In the genomic region with DNA sequence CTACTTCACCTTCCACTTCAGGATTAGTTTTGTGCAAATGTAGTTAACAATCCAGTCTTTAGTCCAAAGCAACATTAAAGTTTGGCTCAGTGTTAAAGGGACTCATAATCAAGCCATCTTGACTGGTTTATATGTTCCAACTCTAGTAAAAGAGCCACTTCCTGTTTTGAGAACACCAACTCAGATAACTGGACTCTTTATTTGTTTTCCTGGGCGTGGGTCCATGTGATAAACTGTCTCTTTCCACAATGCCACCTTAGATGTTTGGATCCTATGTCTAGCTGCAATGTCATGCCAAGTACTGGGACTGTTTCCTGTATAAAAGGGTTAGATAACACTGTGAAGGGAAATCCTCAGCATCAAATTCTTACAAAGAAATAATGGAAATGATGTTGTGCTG, we compare ENCODE assay signal across 31 cellular contexts.
A peak's percentile ranks its signal among the peaks of the same experiment; 100 is the strongest.
DNase-seq lines count a peak whose midpoint lies in the region; ATAC-seq and TF ChIP-seq lines count a peak whose summit lies in the region.
"Had no signal": no experiment of that assay in that cellular context is flagged by ENCODE, and none has a peak within 500 bp of the region (broad histone marks: within the 10 kb centered on the region; RNA-seq: fewer than 3 reads in every experiment).

No MANE protein-coding gene starts in this region.

- intact Hi-C loops in tibial artery (cut with DNase I; ENCODE audit: low total_unique reads): no loop called here

- POLR2A ChIA-PET in HEK293 (lab: Yijun Ruan, JAX): no interaction called here

- TF ChIP-seq EP300 in suprapubic skin (IDR thresholded peaks at IDR 0.05): no peak

- H3K27me3 ChIP-seq in suprapubic skin (no peaks in the 10 kb centered on the region), tibial artery (no peaks in the 10 kb centered on the region)
- H3K27me3 ChIP-seq: esophagus squamous epithelium, gastrocnemius medialis, right lobe of liver had no signal

- CTCF ChIA-PET in HEK293 (lab: Yijun Ruan, JAX): no interaction called here

- H3K36me3 Mint-ChIP-seq in stimulated activated effector memory CD8-positive, alpha-beta T cell treated with anti-CD3 and anti-CD28 coated beads, Interleukin-12 subunit alpha, Interleukin-12 subunit beta, amount 100 ng/mL, for 72 hours: no peaks in the 10 kb centered on the region
- H3K36me3 Mint-ChIP-seq: activated naive CD8-positive, alpha-beta T cell treated with anti-CD3 and anti-CD28 coated beads for 36 hours; immature natural killer cell; memory B cell had no signal

- no peaks in the 10 kb centered on the region for H3K4me1 ChIP-seq in HEK293 (ENCODE audit: control insufficient read depth, insufficient read depth, low read length)
- H3K4me1 ChIP-seq in suprapubic skin: no peaks in the 10 kb centered on the region
- H3K4me1 ChIP-seq in tibial artery: no peaks in the 10 kb centered on the region
- H3K4me1 ChIP-seq: esophagus squamous epithelium, gastrocnemius medialis, right lobe of liver had no signal

- no peak for ATAC-seq in stimulated activated effector memory CD8-positive, alpha-beta T cell treated with anti-CD3 and anti-CD28 coated beads, Interleukin-12 subunit alpha, Interleukin-12 subunit beta, amount 100 ng/mL, for 72 hours
- ATAC-seq: gastrocnemius medialis; left colon; right lobe of liver; SK-N-SH treated with all-trans-retinoic acid at 6 μM for 48 hours; stimulated activated naive CD8-positive, alpha-beta T cell treated with anti-CD3 and anti-CD28 coated beads, Interleukin-15, Interleukin-2, amounts not matched to agents 100 U/mL and 50 U/mL, for 24 hours had no signal

- no peaks in the 10 kb centered on the region for H3K9me3 ChIP-seq in HEK293 (ENCODE audit: control insufficient read depth, insufficient read depth, low read depth, low read length)
- no peaks in the 10 kb centered on the region for H3K9me3 ChIP-seq in suprapubic skin
- H3K9me3 ChIP-seq in tibial artery: no peaks in the 10 kb centered on the region
- H3K9me3 ChIP-seq: esophagus squamous epithelium, gastrocnemius medialis, right lobe of liver had no signal

- TF ChIP-seq POLR2A in suprapubic skin (IDR thresholded peaks at IDR 0.05): no peak

- H3K9me3 Mint-ChIP-seq in stimulated activated effector memory CD8-positive, alpha-beta T cell treated with anti-CD3 and anti-CD28 coated beads, Interleukin-12 subunit alpha, Interleukin-12 subunit beta, amount 100 ng/mL, for 72 hours: no peaks in the 10 kb centered on the region
- H3K9me3 Mint-ChIP-seq: activated naive CD8-positive, alpha-beta T cell treated with anti-CD3 and anti-CD28 coated beads for 36 hours; memory B cell; neural crest cell had no signal

- H3K36me3 ChIP-seq in HEK293 (ENCODE audit: control insufficient read depth in 2 of 2, insufficient read depth in 1 of 2, low read length in 2 of 2) (no peaks in the 10 kb centered on the region), suprapubic skin (no peaks in the 10 kb centered on the region), tibial artery (no peaks in the 10 kb centered on the region)
- H3K36me3 ChIP-seq: esophagus squamous epithelium, gastrocnemius medialis, right lobe of liver had no signal

- no peaks in the 10 kb centered on the region for H3K4me1 Mint-ChIP-seq in stimulated activated effector memory CD8-positive, alpha-beta T cell treated with anti-CD3 and anti-CD28 coated beads, Interleukin-12 subunit alpha, Interleukin-12 subunit beta, amount 100 ng/mL, for 72 hours
- H3K4me1 Mint-ChIP-seq: activated naive CD8-positive, alpha-beta T cell treated with anti-CD3 and anti-CD28 coated beads for 36 hours; immature natural killer cell; neural crest cell had no signal

- H3K27ac ChIP-seq in HEK293 (ENCODE audit: extremely low read depth, low read depth, low read length) (no peak overlapping the region), suprapubic skin (no peak overlapping the region), tibial artery (no peak overlapping the region)
- H3K27ac ChIP-seq: esophagus squamous epithelium, gastrocnemius medialis, GM23248, right lobe of liver had no signal

- DNase-seq in COLO829 (ENCODE audit: low spot score) (peak; percentile 12), SK-MEL-5 (ENCODE audit: low read depth, low spot score) (peak; percentile 19), glomerular endothelial cell (ENCODE audit: extremely low read depth, low read depth, low spot score) (peak; percentile 4), suprapubic skin (ENCODE audit: low spot score in 2 of 2) (no peak), tibial artery (no peak)
- DNase-seq in stimulated activated effector memory CD8-positive, alpha-beta T cell treated with anti-CD3 and anti-CD28 coated beads, Interleukin-12 subunit alpha, Interleukin-12 subunit beta, amount 100 ng/mL, for 72 hours (ENCODE audit: low spot score in 2 of 2): no peak
- DNase-seq: activated CD4-positive, alpha-beta T cell treated with anti-CD3 and anti-CD28 coated beads for 48 hours; activated CD8-positive, alpha-beta memory T cell treated with anti-CD3 and anti-CD28 coated beads for 24 hours; activated effector memory CD4-positive, alpha-beta T cell treated with anti-CD3 and anti-CD28 coated beads, Interleukin-2, amount 50 U/mL, for 16 hours; activated naive CD8-positive, alpha-beta T cell treated with anti-CD3 and anti-CD28 coated beads for 36 hours; aorta; cortex of kidney; esophagus squamous epithelium; gastrocnemius medialis; GF-D8; GM23248; hippocampal formation; immature natural killer cell; Karpas-422; left colon; NCI-H2081; NCI-H2227 treated with DMSO at 0.1 percent for 48 hours; NCI-H774; right lobe of liver; stimulated activated CD4-positive, alpha-beta T cell treated with anti-CD3 and anti-CD28 coated beads, Interleukin-4, amount 100 ng/mL, for 4 hours; stimulated activated naive CD8-positive, alpha-beta T cell treated with anti-CD3 and anti-CD28 coated beads, Interleukin-15, Interleukin-2, amounts not matched to agents 100 U/mL and 50 U/mL, for 24 hours; T-helper 2 cell had no signal

- in situ Hi-C loops in SK-MEL-5 (cut with HindIII; ENCODE audit: low pct_unique_long_range_greater_than_20kb, low sequenced_read_pairs): no loop called here

- H3K4me3 Mint-ChIP-seq in stimulated activated effector memory CD8-positive, alpha-beta T cell treated with anti-CD3 and anti-CD28 coated beads, Interleukin-12 subunit alpha, Interleukin-12 subunit beta, amount 100 ng/mL, for 72 hours: no peak overlapping the region
- H3K4me3 Mint-ChIP-seq: activated naive CD8-positive, alpha-beta T cell treated with anti-CD3 and anti-CD28 coated beads for 36 hours; immature natural killer cell; memory B cell; neural crest cell had no signal

- 24% methylated on average over 1 of the region's 1 CpG for WGBS in suprapubic skin

- no peak overlapping the region for H3K4me3 ChIP-seq in HEK293 (ENCODE audit: low read depth, low read length)
- no peak overlapping the region for H3K4me3 ChIP-seq in suprapubic skin
- H3K4me3 ChIP-seq in tibial artery: no peak overlapping the region
- H3K4me3 ChIP-seq: esophagus squamous epithelium, gastrocnemius medialis, GM23248, right lobe of liver had no signal

- TF ChIP-seq CTCF in HEK293 (tag by site-specific recombination; IDR thresholded peaks at IDR 0.05) (no peak), suprapubic skin (IDR thresholded peaks at IDR 0.05) (no peak), tibial artery (IDR thresholded peaks at IDR 0.05) (no peak)

- H3K27ac Mint-ChIP-seq in stimulated activated effector memory CD8-positive, alpha-beta T cell treated with anti-CD3 and anti-CD28 coated beads, Interleukin-12 subunit alpha, Interleukin-12 subunit beta, amount 100 ng/mL, for 72 hours: no peak overlapping the region
- H3K27ac Mint-ChIP-seq: activated naive CD8-positive, alpha-beta T cell treated with anti-CD3 and anti-CD28 coated beads for 36 hours; immature natural killer cell; memory B cell had no signal

TF ChIP-seq in HEK293, 187 proteins besides CTCF, POLR2A, EP300 and RAD21 (continues in another document):
- TF ChIP-seq, protein P1, sequence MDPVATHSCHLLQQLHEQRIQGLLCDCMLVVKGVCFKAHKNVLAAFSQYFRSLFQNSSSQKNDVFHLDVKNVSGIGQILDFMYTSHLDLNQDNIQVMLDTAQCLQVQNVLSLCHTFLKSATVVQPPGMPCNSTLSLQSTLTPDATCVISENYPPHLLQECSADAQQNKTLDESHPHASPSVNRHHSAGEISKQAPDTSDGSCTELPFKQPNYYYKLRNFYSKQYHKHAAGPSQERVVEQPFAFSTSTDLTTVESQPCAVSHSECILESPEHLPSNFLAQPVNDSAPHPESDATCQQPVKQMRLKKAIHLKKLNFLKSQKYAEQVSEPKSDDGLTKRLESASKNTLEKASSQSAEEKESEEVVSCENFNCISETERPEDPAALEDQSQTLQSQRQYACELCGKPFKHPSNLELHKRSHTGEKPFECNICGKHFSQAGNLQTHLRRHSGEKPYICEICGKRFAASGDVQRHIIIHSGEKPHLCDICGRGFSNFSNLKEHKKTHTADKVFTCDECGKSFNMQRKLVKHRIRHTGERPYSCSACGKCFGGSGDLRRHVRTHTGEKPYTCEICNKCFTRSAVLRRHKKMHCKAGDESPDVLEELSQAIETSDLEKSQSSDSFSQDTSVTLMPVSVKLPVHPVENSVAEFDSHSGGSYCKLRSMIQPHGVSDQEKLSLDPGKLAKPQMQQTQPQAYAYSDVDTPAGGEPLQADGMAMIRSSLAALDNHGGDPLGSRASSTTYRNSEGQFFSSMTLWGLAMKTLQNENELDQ (tag by site-specific recombination; IDR thresholded peaks at IDR 0.05; ENCODE audit: low read depth): no peak
- TF ChIP-seq ZXDB (tag by site-specific recombination; IDR thresholded peaks at IDR 0.05) (peak; percentile 52), ZNF174 (tag by site-specific recombination; IDR thresholded peaks at IDR 0.05) (no peak)
- TF ChIP-seq, protein P2, sequence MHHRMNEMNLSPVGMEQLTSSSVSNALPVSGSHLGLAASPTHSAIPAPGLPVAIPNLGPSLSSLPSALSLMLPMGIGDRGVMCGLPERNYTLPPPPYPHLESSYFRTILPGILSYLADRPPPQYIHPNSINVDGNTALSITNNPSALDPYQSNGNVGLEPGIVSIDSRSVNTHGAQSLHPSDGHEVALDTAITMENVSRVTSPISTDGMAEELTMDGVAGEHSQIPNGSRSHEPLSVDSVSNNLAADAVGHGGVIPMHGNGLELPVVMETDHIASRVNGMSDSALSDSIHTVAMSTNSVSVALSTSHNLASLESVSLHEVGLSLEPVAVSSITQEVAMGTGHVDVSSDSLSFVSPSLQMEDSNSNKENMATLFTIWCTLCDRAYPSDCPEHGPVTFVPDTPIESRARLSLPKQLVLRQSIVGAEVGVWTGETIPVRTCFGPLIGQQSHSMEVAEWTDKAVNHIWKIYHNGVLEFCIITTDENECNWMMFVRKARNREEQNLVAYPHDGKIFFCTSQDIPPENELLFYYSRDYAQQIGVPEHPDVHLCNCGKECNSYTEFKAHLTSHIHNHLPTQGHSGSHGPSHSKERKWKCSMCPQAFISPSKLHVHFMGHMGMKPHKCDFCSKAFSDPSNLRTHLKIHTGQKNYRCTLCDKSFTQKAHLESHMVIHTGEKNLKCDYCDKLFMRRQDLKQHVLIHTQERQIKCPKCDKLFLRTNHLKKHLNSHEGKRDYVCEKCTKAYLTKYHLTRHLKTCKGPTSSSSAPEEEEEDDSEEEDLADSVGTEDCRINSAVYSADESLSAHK (tag by site-specific recombination; IDR thresholded peaks at IDR 0.05): 0 out of 2 replicates have a peak, but pooled peaks have one; percentile 35

Comparison
In these comparisons a context has a peak if more than half of its experiments do, and no peak if none do; other contexts are left out.
1. DNase-seq: peak in COLO829 (single experiment), SK-MEL-5 (single experiment) and glomerular endothelial cell (single experiment); none in suprapubic skin (0 of 2), stimulated activated effector memory CD8-positive, alpha-beta T cell treated with anti-CD3 and anti-CD28 coated beads, Interleukin-12 subunit alpha, Interleukin-12 subunit beta, amount 100 ng/mL, for 72 hours (0 of 2) and tibial artery (0 of 2).